Comparison of ENCODE assay signal across 12 cellular contexts in the genomic region with DNA sequence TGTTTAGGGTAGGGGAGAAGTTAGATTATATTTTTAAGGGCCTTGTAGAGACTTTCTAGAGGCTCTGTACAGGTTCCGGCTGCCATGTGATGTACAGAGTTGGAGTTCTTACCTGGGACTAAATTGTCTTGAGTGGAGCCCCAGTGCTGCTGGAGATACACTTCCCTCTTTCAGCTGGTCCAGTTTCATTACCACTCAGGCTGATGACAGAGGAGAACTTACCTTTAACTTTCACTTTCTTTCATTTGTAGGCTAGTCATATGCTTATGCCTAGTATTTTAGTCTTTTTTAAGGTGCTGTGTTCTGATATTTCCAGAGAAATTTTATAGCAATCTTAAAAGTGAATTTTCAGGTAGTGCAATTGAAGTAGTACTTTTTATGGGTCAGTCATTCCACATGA.
DNase-seq lines count a peak whose midpoint lies in the region; ATAC-seq and TF ChIP-seq lines count a peak whose summit lies in the region.
"Had no signal": no experiment of that assay in that cellular context is flagged by ENCODE, and none has a peak within 500 bp of the region (broad histone marks: within the 10 kb centered on the region; RNA-seq: fewer than 3 reads in every experiment).

No MANE protein-coding gene starts in this region.

- H3K4me1 ChIP-seq in upper lobe of right lung (no peaks in the 10 kb centered on the region), adrenal gland (replicated peaks in 1 of 2) (peaks cover 0 to 3% of the 10 kb centered on the region in 2 donors), aorta (ENCODE audit: control insufficient read depth in 1 of 2, insufficient read depth in 2 of 2, low read length in 2 of 2) (peaks cover 2 to 7% of the 10 kb centered on the region in 2 donors)

- no peak for DNase-seq in activated naive CD4-positive, alpha-beta T cell (lab: John Stamatoyannopoulos, UW)
- peak; percentile 25 to 70 for DNase-seq in NOMO-1 (lab: John Stamatoyannopoulos, UW; ENCODE audit: unreplicated experiment in 2 of 2)
- DNase-seq in upper lobe of right lung, result no peak
- no peak for DNase-seq in adrenal gland
- no peak for DNase-seq in aorta
- DNase-seq in putamen (ENCODE audit: low spot score), result no peak
- DNase-seq: activated CD4-positive, alpha-beta T cell treated with anti-CD3 and anti-CD28 coated beads, Interleukin-2, amount 10 ng/mL, durations not matched to agents 7 days and 5 days; NCI-H146 had no signal

- peaks cover 36% of the 10 kb centered on the region for H3K4me1 Mint-ChIP-seq in activated naive CD4-positive, alpha-beta T cell treated with anti-CD3 and anti-CD28 coated beads, Interleukin-2, amount 50 U/mL, for 24 hours

- intact Hi-C loops in upper lobe of right lung (cut with DNase I), result no loop called here
- intact Hi-C loops in adrenal gland (cut with DNase I), result no loop called here
- intact Hi-C loops in aorta (cut with DNase I), result no loop called here

- no peaks in the 10 kb centered on the region for H3K27me3 Mint-ChIP-seq in activated naive CD4-positive, alpha-beta T cell treated with anti-CD3 and anti-CD28 coated beads, Interleukin-2, amount 50 U/mL, for 24 hours
- H3K27me3 Mint-ChIP-seq: activated CD4-positive, alpha-beta T cell treated with anti-CD3 and anti-CD28 coated beads, Interleukin-2, amount 10 ng/mL, durations not matched to agents 7 days and 5 days; brain had no signal

- H3K9me3 ChIP-seq in upper lobe of right lung (no peaks in the 10 kb centered on the region), adrenal gland (replicated peaks in 1 of 3) (no peaks in the 10 kb centered on the region), aorta (ENCODE audit: control insufficient read depth, low read length) (no peaks in the 10 kb centered on the region)

- no peak for TF ChIP-seq CTCF in upper lobe of right lung (IDR thresholded peaks at IDR 0.05)
- TF ChIP-seq CTCF in adrenal gland (IDR thresholded peaks at IDR 0.05), result no peak

- no peak overlapping the region for H3K4me3 ChIP-seq in upper lobe of right lung
- H3K4me3 ChIP-seq in adrenal gland, result no peak overlapping the region
- no peak overlapping the region for H3K4me3 ChIP-seq in aorta (ENCODE audit: low read length in 2 of 2)
- H3K4me3 ChIP-seq: skin epidermis had no signal

- H3K4me3 Mint-ChIP-seq in activated naive CD4-positive, alpha-beta T cell treated with anti-CD3 and anti-CD28 coated beads, Interleukin-2, amount 50 U/mL, for 24 hours, result no peak overlapping the region
- H3K4me3 Mint-ChIP-seq: activated CD4-positive, alpha-beta T cell treated with anti-CD3 and anti-CD28 coated beads, Interleukin-2, amount 10 ng/mL, durations not matched to agents 7 days and 5 days; brain had no signal

- TF ChIP-seq POLR2A in adrenal gland (IDR thresholded peaks at IDR 0.05), result no peak

- ATAC-seq in HG02884 (IDR thresholded peaks at IDR 0.05; ENCODE audit: unreplicated experiment), result peak; percentile 83
- ATAC-seq in upper lobe of right lung, result peak; percentile 53
- no peak for ATAC-seq in aorta (ENCODE audit: low FRiP score)

- H3K27me3 ChIP-seq in upper lobe of right lung (no peaks in the 10 kb centered on the region), adrenal gland (no peaks in the 10 kb centered on the region), aorta (ENCODE audit: control insufficient read depth in 1 of 2, insufficient read depth in 2 of 2, low read length in 1 of 2) (no peaks in the 10 kb centered on the region)

- no peaks in the 10 kb centered on the region for H3K9me3 Mint-ChIP-seq in activated naive CD4-positive, alpha-beta T cell treated with anti-CD3 and anti-CD28 coated beads, Interleukin-2, amount 50 U/mL, for 24 hours
- H3K9me3 Mint-ChIP-seq: activated CD4-positive, alpha-beta T cell treated with anti-CD3 and anti-CD28 coated beads, Interleukin-2, amount 10 ng/mL, durations not matched to agents 7 days and 5 days; brain had no signal

- H3K27ac ChIP-seq in upper lobe of right lung (no peak overlapping the region), adrenal gland (no peak overlapping the region), aorta (ENCODE audit: low read depth in 1 of 2, low read length in 2 of 2) (no peak overlapping the region)
- H3K27ac ChIP-seq: skin epidermis had no signal

- H3K36me3 ChIP-seq in upper lobe of right lung (peaks cover 12% of the 10 kb centered on the region), adrenal gland (replicated peaks in 1 of 2) (no peaks in the 10 kb centered on the region), aorta (ENCODE audit: control insufficient read depth in 1 of 2, insufficient read depth in 2 of 2, low read length in 1 of 2) (peaks cover 0 to 2% of the 10 kb centered on the region in 2 donors)

- H3K36me3 Mint-ChIP-seq in activated naive CD4-positive, alpha-beta T cell treated with anti-CD3 and anti-CD28 coated beads, Interleukin-2, amount 50 U/mL, for 24 hours, result peaks cover 5% of the 10 kb centered on the region

- 90 to 100% (median 98%) methylated on average over 1 of the region's 1 CpG for WGBS in adrenal gland, 4 donors
- WGBS in aorta, 2 donors, result 99 to 100% methylated on average over 1 of the region's 1 CpG

- H3K27ac Mint-ChIP-seq in activated naive CD4-positive, alpha-beta T cell treated with anti-CD3 and anti-CD28 coated beads, Interleukin-2, amount 50 U/mL, for 24 hours, result peak overlapping the region; percentile 43
- H3K27ac Mint-ChIP-seq: activated CD4-positive, alpha-beta T cell treated with anti-CD3 and anti-CD28 coated beads, Interleukin-2, amount 10 ng/mL, durations not matched to agents 7 days and 5 days; brain had no signal

Comparison
In these comparisons a context has a peak if more than half of its experiments do, and no peak if none do; other contexts are left out.
1. DNase-seq: peak in NOMO-1 (2 of 2); none in activated naive CD4-positive, alpha-beta T cell (0 of 4), upper lobe of right lung (single experiment), adrenal gland (0 of 7), aorta (0 of 2) and putamen (single experiment).